24 cellular contexts compared by ENCODE assay signal in the genomic region with DNA sequence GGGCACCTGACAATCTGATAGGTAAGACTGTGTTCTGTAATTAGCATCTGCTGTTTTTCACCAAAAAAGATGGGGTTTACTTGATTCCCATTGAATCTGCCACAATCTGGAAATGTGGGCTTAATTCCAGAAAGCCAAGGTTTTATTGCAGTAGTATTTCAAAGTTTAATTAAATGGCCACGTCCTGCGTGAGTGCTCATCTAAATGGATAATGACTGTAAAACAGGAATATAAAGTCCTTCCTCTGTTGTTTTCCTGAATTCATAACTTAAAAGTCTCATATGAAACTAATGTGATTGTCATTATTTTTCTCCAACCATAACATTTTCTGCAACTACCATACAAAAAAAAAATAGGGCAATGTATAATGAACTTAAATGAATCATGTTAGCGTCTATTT. TPM values are rescaled to one million over a fixed set of nuclear protein-coding genes. Genes with fewer than 3 reads are reported as not detected.
A peak's percentile ranks its signal among the peaks of the same experiment; 100 is the strongest.
DNase-seq lines count a peak whose midpoint lies in the region; ATAC-seq and TF ChIP-seq lines count a peak whose summit lies in the region.
"Had no signal": no experiment of that assay in that cellular context is flagged by ENCODE, and none has a peak within 500 bp of the region (broad histone marks: within the 10 kb centered on the region; RNA-seq: fewer than 3 reads in every experiment).

No MANE protein-coding gene starts in this region.

- CTCF ChIA-PET in CD4-positive, alpha-beta T cell (lab: Charles Lee): no interaction called here
- CTCF ChIA-PET in PC-3 (lab: Charles Lee): no interaction called here

- H3K4me1 Mint-ChIP-seq in CD4-positive, alpha-beta T cell (ENCODE audit: low read depth): peaks cover 69% of the 10 kb centered on the region

- no peak overlapping the region for H3K27ac ChIP-seq in ACC112 (ENCODE audit: low read depth, low read length)
- no peak overlapping the region for H3K27ac ChIP-seq in CD4-positive, alpha-beta T cell (ENCODE audit: low read depth, low read length)
- no peak overlapping the region for H3K27ac ChIP-seq in PC-3 (ENCODE audit: low read length)
- H3K27ac ChIP-seq in esophagus squamous epithelium: peak overlapping the region in 2 of 4 donors; percentile 27 to 97
- H3K27ac ChIP-seq: HL-60, thoracic aorta had no signal

- H3K36me3 ChIP-seq in ACC112 (ENCODE audit: insufficient read depth, low read length) (peaks cover 21% of the 10 kb centered on the region), PC-3 (ENCODE audit: low read depth, low read length) (peaks cover 7% of the 10 kb centered on the region; the same call in 1 of the 2 replicates), esophagus squamous epithelium (peaks cover 13 to 41% (median 14%) of the 10 kb centered on the region in 3 donors)

- POLR2A ChIA-PET in CD4-positive, alpha-beta T cell (lab: Charles Lee): no interaction called here
- POLR2A ChIA-PET in PC-3 (lab: Charles Lee; ENCODE audit: unreplicated experiment): no interaction called here

- H3K4me3 Mint-ChIP-seq in CD4-positive, alpha-beta T cell: peak overlapping the region; percentile 91
- H3K4me3 Mint-ChIP-seq: dendritic cell treated with granulocyte-macrophage colony-stimulating factor and Interleukin-4, amounts not matched to agents 40 ng/mL and 50 ng/mL, for 4 days had no signal

- peaks cover 65% of the 10 kb centered on the region for H3K36me3 Mint-ChIP-seq in CD4-positive, alpha-beta T cell (ENCODE audit: low read depth)

- ATAC-seq in CD4-positive, alpha-beta T cell (ENCODE audit: poor library complexity): no peak
- ATAC-seq in PC-3 (no peak), HG03520 (IDR thresholded peaks at IDR 0.05; ENCODE audit: unreplicated experiment) (no peak)
- ATAC-seq: left lobe of liver, Right ventricle myocardium inferior had no signal

- peak overlapping the region; percentile 96 for H3K4me2 ChIP-seq in PC-3 (ENCODE audit: low read length)

- no peak overlapping the region for H3K9ac ChIP-seq in PC-3 (ENCODE audit: low read length)

- TF ChIP-seq CTCF in CD4-positive, alpha-beta T cell (IDR thresholded peaks at IDR 0.05): no peak
- TF ChIP-seq CTCF in PC-3 (conservative IDR thresholded peaks at IDR 0.05; ENCODE audit: low read depth, low read length): no peak
- TF ChIP-seq CTCF in esophagus squamous epithelium (IDR thresholded peaks at IDR 0.05): no peak

- no peaks in the 10 kb centered on the region for H3K9me2 ChIP-seq in PC-3 (replicated peaks; ENCODE audit: low read length)

- H2AFZ ChIP-seq in ACC112 (ENCODE audit: low read length, unreplicated experiment) (no peak overlapping the region), PC-3 (ENCODE audit: low read length) (no peak overlapping the region)

- H3K4me1 ChIP-seq in ACC112 (ENCODE audit: control insufficient read depth, insufficient read depth, low read length, unreplicated experiment): peaks cover 22% of the 10 kb centered on the region
- peaks cover 16% of the 10 kb centered on the region for H3K4me1 ChIP-seq in PC-3 (ENCODE audit: insufficient read depth, low read length)
- peaks cover 11 to 51% (median 21%) of the 10 kb centered on the region in 3 donors for H3K4me1 ChIP-seq in esophagus squamous epithelium

- no peaks in the 10 kb centered on the region for H3K27me3 ChIP-seq in ACC112 (ENCODE audit: insufficient read depth, low read length)
- no peaks in the 10 kb centered on the region for H3K27me3 ChIP-seq in CD4-positive, alpha-beta T cell (ENCODE audit: control insufficient read depth, insufficient read depth, low read length)
- H3K27me3 ChIP-seq in PC-3 (ENCODE audit: low read length): no peaks in the 10 kb centered on the region
- H3K27me3 ChIP-seq in esophagus squamous epithelium: no peaks in the 10 kb centered on the region

- no peaks in the 10 kb centered on the region for H3K27me3 Mint-ChIP-seq in CD4-positive, alpha-beta T cell
- H3K27me3 Mint-ChIP-seq: dendritic cell treated with granulocyte-macrophage colony-stimulating factor and Interleukin-4, amounts not matched to agents 40 ng/mL and 50 ng/mL, for 4 days had no signal

- H3K4me3 ChIP-seq in ACC112 (ENCODE audit: low read depth, low read length): peak overlapping the region; percentile 90; the same call in 1 of the 2 replicates
- H3K4me3 ChIP-seq in PC-3 (ENCODE audit: low read length): peak overlapping the region; percentile 98; the same call in 1 of the 2 replicates
- peak overlapping the region in 3 of 4 donors; percentile 73 to 97 (median 84) for H3K4me3 ChIP-seq in esophagus squamous epithelium
- H3K4me3 ChIP-seq: thoracic aorta had no signal

- peaks cover 24% of the 10 kb centered on the region for H3K79me2 ChIP-seq in ACC112 (ENCODE audit: control insufficient read depth, insufficient read depth, low read length, unreplicated experiment)
- H3K79me2 ChIP-seq in PC-3 (ENCODE audit: low read length): peaks cover 30% of the 10 kb centered on the region

- no peaks in the 10 kb centered on the region for H3K9me3 Mint-ChIP-seq in CD4-positive, alpha-beta T cell
- H3K9me3 Mint-ChIP-seq: dendritic cell treated with granulocyte-macrophage colony-stimulating factor and Interleukin-4, amounts not matched to agents 40 ng/mL and 50 ng/mL, for 4 days had no signal

- BruUV-seq in PC-3 (replicated peaks; lab: Mats Ljungman, UMichigan): no TSS peak

- H4K20me1 ChIP-seq in PC-3 (ENCODE audit: low read length): no peaks in the 10 kb centered on the region

- no peak for DNase-seq in CD4-positive, alpha-beta T cell
- DNase-seq in PC-3 (no peak), esophagus squamous epithelium (lab: John Stamatoyannopoulos, UW) (no peak), ACHN (no peak), OCI-M1 (lab: John Stamatoyannopoulos, UW) (no peak), NCI-H748 treated with DMSO at 0.1 percent for 48 hours (lab: John Stamatoyannopoulos, UW) (no peak)
- DNase-seq: activated CD4-positive, CD25-positive, alpha-beta regulatory T cell treated with anti-CD3 and anti-CD28 coated beads, Interleukin-2, amount 50 U/mL, for 72 hours; activated naive CD4-positive, alpha-beta T cell treated with Interleukin-2 at 50 U/mL for 16 hours; DMS153; foreskin melanocyte; MV-4-11; NCI-H2171; NK-92 treated with Interleukin-12 subunit alpha and Interleukin-12 subunit beta, amount 100 ng/mL, for 24 hours; posterior cingulate gyrus; stimulated activated CD4-positive, alpha-beta T cell treated with anti-CD3 and anti-CD28 coated beads, Interleukin-4, amount 100 ng/mL, for 1 hour; stimulated activated CD8-positive, alpha-beta memory T cell treated with anti-CD3 and anti-CD28 coated beads, Interleukin-4, amount 100 ng/mL, for 48 hours; T-helper 9 cell had no signal

- H3K27ac Mint-ChIP-seq in CD4-positive, alpha-beta T cell: peak overlapping the region; percentile 5
- H3K27ac Mint-ChIP-seq: dendritic cell treated with granulocyte-macrophage colony-stimulating factor and Interleukin-4, amounts not matched to agents 40 ng/mL and 50 ng/mL, for 4 days had no signal

- no peaks in the 10 kb centered on the region for H3K9me3 ChIP-seq in CD4-positive, alpha-beta T cell (ENCODE audit: control insufficient read depth, low read length)
- H3K9me3 ChIP-seq in PC-3 (ENCODE audit: low read length): no peaks in the 10 kb centered on the region
- H3K9me3 ChIP-seq in esophagus squamous epithelium: no peaks in the 10 kb centered on the region
- H3K9me3 ChIP-seq: thoracic aorta had no signal

- intact Hi-C loops in CD4-positive, alpha-beta T cell (cut with DNase I, micrococcal nuclease): loop anchor here (5.0 kb wide), 2 partner anchors 148 to 1698 kb away; partner anchors contain the start of gene UGDH (in 1 of the 2)
- intact Hi-C loops in PC-3 (cut with micrococcal nuclease) (loop anchor here (5.0 kb wide), 1 partner anchor 208 kb away; no protein-coding TSS in a partner anchor), esophagus squamous epithelium (cut with DNase I) (no loop called here)

- no peaks in the 10 kb centered on the region for H3F3A ChIP-seq in PC-3 (ENCODE audit: low read length, unreplicated experiment)

- WGBS in esophagus squamous epithelium, 2 donors: 82 to 93% methylated on average over 3 of the region's 3 CpGs

- no peak for TF ChIP-seq POLR2A in esophagus squamous epithelium (IDR thresholded peaks at IDR 0.05)

- in situ Hi-C loops in ACHN (cut with HindIII; ENCODE audit: low pct_ligation_motif_present, low pct_unique_long_range_greater_than_20kb, low sequenced_read_pairs): no loop called here

RNA-seq across cellular contexts. Expression of gene PGM2, which starts 2.4 kb away (rescaled TPM):
- 10 to 100 TPM; 10.7 to 11.8 TPM for total RNA-seq in CD4-positive, alpha-beta T cell
- total RNA-seq in PC-3 (2014; rRNA removed) (21.0 and 28.6 TPM in 2 replicates), esophagus squamous epithelium (100 to 1,000 TPM in 2 of 4 donors, 10 to 100 TPM in 2; 65.6 to 127 (median 93.6) TPM)
